Comparison of ENCODE assay signal across 32 cellular contexts in genomic region chr2:48157150-48157549, GRCh38.
"Had no signal": no experiment of that assay in that cellular context is flagged by ENCODE, and none has a peak within 500 bp of the region (broad histone marks: within the 10 kb centered on the region; RNA-seq: fewer than 3 reads in every experiment).

No MANE protein-coding gene starts in this region.

- H3K4me3 ChIP-seq: adrenal gland, body of pancreas, esophagus squamous epithelium had no signal

- DNase-seq: activated CD4-positive, alpha-beta T cell treated with anti-CD3 and anti-CD28 coated beads for 1 hour; activated CD4-positive, alpha-beta T cell treated with anti-CD3 and anti-CD28 coated beads for 4 hours; activated CD4-positive, alpha-beta T cell treated with anti-CD3 and anti-CD28 coated beads, Interleukin-2, amount 10 ng/mL, durations not matched to agents 7 days and 5 days; activated CD4-positive, alpha-beta T cell treated with anti-CD3 and anti-CD28 coated beads, Interleukin-2, amount 50 U/mL, for 4 hours; activated CD8-positive, alpha-beta memory T cell treated with anti-CD3 and anti-CD28 coated beads for 24 hours; activated CD8-positive, alpha-beta T cell treated with anti-CD3 and anti-CD28 coated beads for 36 hours; activated effector memory CD4-positive, alpha-beta T cell treated with anti-CD3 and anti-CD28 coated beads, Interleukin-2, amount 50 U/mL, for 16 hours; activated naive CD4-positive, alpha-beta T cell treated with anti-CD3 and anti-CD28 coated beads for 36 hours; activated naive CD8-positive, alpha-beta T cell treated with anti-CD3 and anti-CD28 coated beads for 36 hours; activated naive CD8-positive, alpha-beta T cell treated with anti-CD3 and anti-CD28 coated beads, Interleukin-2, amount 50 U/mL, for 24 hours; activated T-cell treated with anti-CD3 and anti-CD28 coated beads, Interleukin-2, amount 50 U/mL, for 48 hours; adrenal gland; amygdala; aorta; body of pancreas; caudate nucleus; cortex of kidney; dermis blood vessel endothelial cell; effector CD4-positive, alpha-beta T cell; effector memory CD8-positive, alpha-beta T cell; esophagus squamous epithelium; foreskin melanocyte; head of caudate nucleus; T-helper 2 cell had no signal

- H3K27ac ChIP-seq: adrenal gland, body of pancreas, epithelial cell of prostate, esophagus squamous epithelium, VCaP had no signal

- H3K4me3 Mint-ChIP-seq: activated CD4-positive, alpha-beta T cell treated with anti-CD3 and anti-CD28 coated beads, Interleukin-2, amount 10 ng/mL, durations not matched to agents 7 days and 5 days; activated CD8-positive, alpha-beta T cell treated with anti-CD3 and anti-CD28 coated beads for 36 hours; activated naive CD4-positive, alpha-beta T cell treated with anti-CD3 and anti-CD28 coated beads for 36 hours; activated naive CD4-positive, alpha-beta T cell treated with anti-CD3 and anti-CD28 coated beads, Interleukin-2, amount 50 U/mL, for 24 hours; activated naive CD8-positive, alpha-beta T cell treated with anti-CD3 and anti-CD28 coated beads for 36 hours; activated naive CD8-positive, alpha-beta T cell treated with anti-CD3 and anti-CD28 coated beads, Interleukin-2, amount 50 U/mL, for 24 hours; activated T-helper 1 cell treated with anti-CD3 and anti-CD28 coated beads, Interleukin-12 subunit alpha, Interleukin-12 subunit beta, Interleukin-2, Interleukin-4 antibody, amounts not matched to agents 30 ng/mL and 10 ng/mL and 1 ng/mL, durations not matched to agents 14 hours and 24 hours and 36 hours; effector memory CD8-positive, alpha-beta T cell; WTC11 had no signal

- H3K27me3 Mint-ChIP-seq: activated CD8-positive, alpha-beta T cell treated with anti-CD3 and anti-CD28 coated beads for 36 hours; activated naive CD8-positive, alpha-beta T cell treated with anti-CD3 and anti-CD28 coated beads for 36 hours had no signal

- H3K27me3 ChIP-seq: adrenal gland, body of pancreas, esophagus squamous epithelium had no signal

- H3K27ac Mint-ChIP-seq: activated CD4-positive, alpha-beta T cell treated with anti-CD3 and anti-CD28 coated beads, Interleukin-2, amount 10 ng/mL, durations not matched to agents 7 days and 5 days; activated CD8-positive, alpha-beta T cell treated with anti-CD3 and anti-CD28 coated beads for 36 hours; activated naive CD4-positive, alpha-beta T cell treated with anti-CD3 and anti-CD28 coated beads for 36 hours; activated naive CD4-positive, alpha-beta T cell treated with anti-CD3 and anti-CD28 coated beads, Interleukin-2, amount 50 U/mL, for 24 hours; activated naive CD8-positive, alpha-beta T cell treated with anti-CD3 and anti-CD28 coated beads for 36 hours; activated naive CD8-positive, alpha-beta T cell treated with anti-CD3 and anti-CD28 coated beads, Interleukin-2, amount 50 U/mL, for 24 hours; activated T-helper 1 cell treated with anti-CD3 and anti-CD28 coated beads, Interleukin-12 subunit alpha, Interleukin-12 subunit beta, Interleukin-2, Interleukin-4 antibody, amounts not matched to agents 30 ng/mL and 10 ng/mL and 1 ng/mL, durations not matched to agents 14 hours and 24 hours and 36 hours; activated T-helper 2 cell treated with anti-CD3 and anti-CD28 coated beads, Interferon-gamma antibody, Interleukin-2, Interleukin-4, amounts not matched to agents 10 μg/mL and 5 μg/mL and 100 μg/mL, durations not matched to agents 14 hours and 24 hours and 36 hours; effector memory CD8-positive, alpha-beta T cell; WTC11 had no signal

- H3K4me1 Mint-ChIP-seq: activated CD4-positive, alpha-beta T cell treated with anti-CD3 and anti-CD28 coated beads, Interleukin-2, amount 10 ng/mL, durations not matched to agents 7 days and 5 days; activated naive CD4-positive, alpha-beta T cell treated with anti-CD3 and anti-CD28 coated beads, Interleukin-2, amount 50 U/mL, for 24 hours; activated naive CD8-positive, alpha-beta T cell treated with anti-CD3 and anti-CD28 coated beads, Interleukin-2, amount 50 U/mL, for 24 hours; WTC11 had no signal

- ATAC-seq: activated CD8-positive, alpha-beta T cell treated with anti-CD3 and anti-CD28 coated beads for 36 hours; activated naive CD8-positive, alpha-beta T cell treated with anti-CD3 and anti-CD28 coated beads, Interleukin-2, amount 50 U/mL, for 24 hours; body of pancreas; effector memory CD8-positive, alpha-beta T cell; WTC11 had no signal

- FAIRE-seq: colon, endothelial cell of umbilical vein had no signal

- H3K4me1 ChIP-seq: adrenal gland, body of pancreas, esophagus squamous epithelium had no signal

- H3K36me3 ChIP-seq: adrenal gland, esophagus squamous epithelium had no signal
